ENCODE assay signal across 20 cellular contexts in genomic region chr12:80857311-80857710, GRCh38.
A peak's percentile ranks its signal among the peaks of the same experiment; 100 is the strongest.
DNase-seq lines count a peak whose midpoint lies in the region; ATAC-seq and TF ChIP-seq lines count a peak whose summit lies in the region.
"Had no signal": no experiment of that assay in that cellular context is flagged by ENCODE, and none has a peak within 500 bp of the region (broad histone marks: within the 10 kb centered on the region; RNA-seq: fewer than 3 reads in every experiment).

No MANE protein-coding gene starts in this region.

- peaks cover 5% of the 10 kb centered on the region for H3K36me3 Mint-ChIP-seq in MCF 10A (ENCODE audit: insufficient read depth, unreplicated experiment)
- no peaks in the 10 kb centered on the region for H3K36me3 Mint-ChIP-seq in stimulated activated memory B cell treated with anti-CD40 and anti-IgM and Interleukin-4, amounts not matched to agents 10 μg/mL and 1 μg/mL and 100 μg/mL, for 72 hours
- H3K36me3 Mint-ChIP-seq: CD4-positive, CD25-positive, alpha-beta regulatory T cell had no signal

- peaks cover 38% of the 10 kb centered on the region for H3K27me3 Mint-ChIP-seq in MCF 10A (ENCODE audit: insufficient read depth, unreplicated experiment)
- no peaks in the 10 kb centered on the region for H3K27me3 Mint-ChIP-seq in stimulated activated memory B cell treated with anti-CD40 and anti-IgM and Interleukin-4, amounts not matched to agents 10 μg/mL and 1 μg/mL and 100 μg/mL, for 72 hours
- H3K27me3 Mint-ChIP-seq: CD4-positive, CD25-positive, alpha-beta regulatory T cell had no signal

- POLR2A ChIA-PET in MCF 10A (lab: Yijun Ruan, JAX), result no interaction called here

- TF ChIP-seq CTCF in MCF 10A (IDR thresholded peaks at IDR 0.05; ENCODE audit: unreplicated experiment), result no peak

- H3K4me1 Mint-ChIP-seq in MCF 10A (ENCODE audit: insufficient read depth, unreplicated experiment), result no peaks in the 10 kb centered on the region
- no peaks in the 10 kb centered on the region for H3K4me1 Mint-ChIP-seq in stimulated activated memory B cell treated with anti-CD40 and anti-IgM and Interleukin-4, amounts not matched to agents 10 μg/mL and 1 μg/mL and 100 μg/mL, for 72 hours
- H3K4me1 Mint-ChIP-seq: CD4-positive, CD25-positive, alpha-beta regulatory T cell had no signal

- H3K27ac Mint-ChIP-seq in MCF 10A (ENCODE audit: low read depth, unreplicated experiment), result no peak overlapping the region
- H3K27ac Mint-ChIP-seq in stimulated activated memory B cell treated with anti-CD40 and anti-IgM and Interleukin-4, amounts not matched to agents 10 μg/mL and 1 μg/mL and 100 μg/mL, for 72 hours, result no peak overlapping the region
- H3K27ac Mint-ChIP-seq: CD4-positive, CD25-positive, alpha-beta regulatory T cell had no signal

- CTCF ChIA-PET in MCF 10A (lab: Yijun Ruan, JAX), result interaction anchor here (0.7 kb wide), 1 partner anchor 586 kb away, joined by 4 read pairs; no protein-coding TSS in a partner anchor

- DNase-seq in EL, result peak; percentile 52
- peak; percentile 43 for DNase-seq in amniotic epithelial cell (ENCODE audit: low read depth)
- peak; percentile 69 for DNase-seq in iris pigment epithelial cell (ENCODE audit: low read depth)
- no peak for DNase-seq in MCF 10A (ENCODE audit: unreplicated experiment)
- DNase-seq in activated CD4-positive, CD25-positive, alpha-beta regulatory T cell (lab: John Stamatoyannopoulos, UW), result no peak
- DNase-seq: AML-193; Calu3; CD4-positive, CD25-positive, alpha-beta regulatory T cell; DMS79 treated with DMSO at 0.1 percent for 48 hours; GF-D8; NCI-H1417 treated with DMSO at 0.1 percent for 48 hours; NCI-H2029; NCI-H2171 treated with DMSO at 0.1 percent for 48 hours; NCI-H774; SK-N-SH had no signal

- H3K4me3 Mint-ChIP-seq in MCF 10A (ENCODE audit: unreplicated experiment), result no peak overlapping the region
- H3K4me3 Mint-ChIP-seq in stimulated activated memory B cell treated with anti-CD40 and anti-IgM and Interleukin-4, amounts not matched to agents 10 μg/mL and 1 μg/mL and 100 μg/mL, for 72 hours, result no peak overlapping the region
- H3K4me3 Mint-ChIP-seq: CD4-positive, CD25-positive, alpha-beta regulatory T cell had no signal

- no peaks in the 10 kb centered on the region for H3K9me3 Mint-ChIP-seq in MCF 10A (ENCODE audit: unreplicated experiment)
- no peaks in the 10 kb centered on the region for H3K9me3 Mint-ChIP-seq in stimulated activated memory B cell treated with anti-CD40 and anti-IgM and Interleukin-4, amounts not matched to agents 10 μg/mL and 1 μg/mL and 100 μg/mL, for 72 hours

- no peak for ATAC-seq in GM19452 (IDR thresholded peaks at IDR 0.05; ENCODE audit: unreplicated experiment)
- no peak for ATAC-seq in stimulated activated memory B cell treated with anti-CD40 and anti-IgM and Interleukin-4, amounts not matched to agents 10 μg/mL and 1 μg/mL and 100 μg/mL, for 72 hours
- ATAC-seq: HepG2, Panc1, Right ventricle myocardium inferior had no signal

- BruUV-seq in MCF 10A (replicated peaks; lab: Mats Ljungman, UMichigan), result no TSS peak

- intact Hi-C loops in MCF 10A (cut with micrococcal nuclease), result no loop called here

Comparison
In these comparisons a context has a peak if more than half of its experiments do, and no peak if none do; other contexts are left out.
1. DNase-seq: peak in EL (single experiment), amniotic epithelial cell (single experiment) and iris pigment epithelial cell (single experiment); none in MCF 10A (single experiment) and activated CD4-positive, CD25-positive, alpha-beta regulatory T cell (0 of 4).